17 cellular contexts compared by ENCODE assay signal in genomic region chr4:116058129-116058528, GRCh38.
DNase-seq lines count a peak whose midpoint lies in the region; ATAC-seq, FAIRE-seq and TF ChIP-seq lines count a peak whose summit lies in the region.
"Had no signal": no experiment of that assay in that cellular context is flagged by ENCODE, and none has a peak within 500 bp of the region (broad histone marks: within the 10 kb centered on the region; RNA-seq: fewer than 3 reads in every experiment).

No MANE protein-coding gene starts in this region.

- no peak overlapping the region for H2BK120ac ChIP-seq in H1 (replicated peaks; ENCODE audit: low read depth, low read length)

- H3K4me3 ChIP-seq in H1 (ENCODE audit: extremely low read depth in 1 of 4, insufficient read depth in 2 of 4, low read depth in 3 of 4, low read length in 4 of 4): no peak overlapping the region
- H3K4me3 ChIP-seq: HAP-1, K562, Peyer's patch had no signal

- no peak overlapping the region for H4K5ac ChIP-seq in H1 (ENCODE audit: insufficient read length, low read depth, low read length)

- no peak overlapping the region for H3K9ac ChIP-seq in H1 (replicated peaks in 1 of 4; ENCODE audit: extremely low read depth in 1 of 4, low read depth in 3 of 4, low read length in 3 of 4)

- no peaks in the 10 kb centered on the region for H3K4me1 ChIP-seq in H1 (replicated peaks in 1 of 4; ENCODE audit: control insufficient read depth in 3 of 4, insufficient read depth in 4 of 4, low read length in 3 of 4)
- H3K4me1 ChIP-seq: HAP-1, Peyer's patch had no signal

- no peak overlapping the region for H2AFZ ChIP-seq in H1 (ENCODE audit: low read length)

- WGBS in H1 (ENCODE audit: extremely low coverage in 1 of 2, insufficient coverage in 1 of 2, insufficient read length in 1 of 2, insufficient replicate concordance in 2 of 2, low coverage in 1 of 2, low lambda C conversion rate in 2 of 2, missing lambda C conversion rate in 1 of 2), 2 experiments: 86% methylated on average over 1 of the region's 1 CpG; no CpG with 5 or more reads in 1 of the 2 experiments

- no peak overlapping the region for H3K4ac ChIP-seq in H1 (replicated peaks; ENCODE audit: insufficient read length, low read depth, low read length)

- no peak for TF ChIP-seq RAD21 in H1 (IDR thresholded peaks at IDR 0.05 in 1 of 2, conservative IDR thresholded peaks at IDR 0.05 in 1 of 2; ENCODE audit: low read depth in 2 of 2, low read length in 2 of 2)

- peak; percentile 73 for DNase-seq in MV-4-11 (lab: John Stamatoyannopoulos, UW)
- DNase-seq in H1 (ENCODE audit: low read depth in 1 of 2, low spot score in 2 of 2): no peak
- no peak for DNase-seq in NCI-H146 treated with DMSO at 0.1 percent for 48 hours (lab: John Stamatoyannopoulos, UW; ENCODE audit: unreplicated experiment)
- DNase-seq in NCI-H1092 treated with DMSO at 0.1 percent for 48 hours (lab: John Stamatoyannopoulos, UW): no peak
- no peak for DNase-seq in DMS153 (lab: John Stamatoyannopoulos, UW)
- DNase-seq: C1 segment of cervical spinal cord, DMS 273 treated with DMSO at 0.1 percent for 48 hours, NCI-H1417, NCI-H1930, NCI-H748 treated with DMSO at 0.1 percent for 48 hours, Peyer's patch, T-helper 9 cell had no signal

- no peak overlapping the region for H2BK5ac ChIP-seq in H1 (ENCODE audit: low read depth, low read length)

- no peak for TF ChIP-seq POLR2A in H1 (IDR thresholded peaks at IDR 0.05; ENCODE audit: control extremely low read depth in 1 of 2, low read depth in 2 of 2, low read length in 2 of 2)

- H2AK5ac ChIP-seq in H1 (ENCODE audit: low read depth, low read length): no peak overlapping the region

- H2BK15ac ChIP-seq in H1 (ENCODE audit: low read length): no peak overlapping the region

- CTCF ChIA-PET in H1 (lab: Charles Lee; ENCODE audit: partially characterized antibody): interaction anchor here (0.5 to 1.4 kb wide), 4 partner anchors 206 to 1278 kb away, joined by 3 to 4 read pairs (median 3); no protein-coding TSS in a partner anchor

- peaks cover 0 to 7% of the 10 kb centered on the region in 2 experiments; a peak in 1 of 4 replicates for H3K9me3 ChIP-seq in H1 (ENCODE audit: insufficient read depth in 2 of 2, low read depth in 1 of 2, low read length in 1 of 2)
- H3K9me3 ChIP-seq: HAP-1, Peyer's patch had no signal

- POLR2A ChIA-PET in H1 (lab: Charles Lee; ENCODE audit: partially characterized antibody): no interaction called here

- H3K79me1 ChIP-seq in H1 (ENCODE audit: low read depth, low read length): no peaks in the 10 kb centered on the region

- no peak overlapping the region for H3K4me2 ChIP-seq in H1 (ENCODE audit: insufficient read depth in 1 of 2, low read depth in 2 of 2, low read length in 2 of 2)

- no peak for FAIRE-seq in H1 (lab: Jason Lieb, UNC)
- FAIRE-seq: K562 had no signal

- no peaks in the 10 kb centered on the region for H3K27me3 ChIP-seq in H1 (replicated peaks in 1 of 4; ENCODE audit: control insufficient read depth in 3 of 4, extremely low read depth in 1 of 4, insufficient read depth in 3 of 4, low read length in 3 of 4)
- H3K27me3 ChIP-seq: Peyer's patch had no signal

- H3K23me2 ChIP-seq in H1 (ENCODE audit: low read depth, low read length): no peaks in the 10 kb centered on the region

- no peak for TF ChIP-seq EP300 in H1 (IDR thresholded peaks at IDR 0.05; ENCODE audit: borderline replicate concordance in 1 of 2, low read depth in 2 of 2, low read length in 2 of 2)

- ATAC-seq in GM18868 (IDR thresholded peaks at IDR 0.05; ENCODE audit: unreplicated experiment) (peak; percentile 77), HG02623 (IDR thresholded peaks at IDR 0.05; ENCODE audit: unreplicated experiment) (peak; percentile 56)
- ATAC-seq: K562, Right ventricle myocardium inferior had no signal

- no peaks in the 10 kb centered on the region for H4K20me1 ChIP-seq in H1 (replicated peaks in 1 of 2; ENCODE audit: control insufficient read depth in 1 of 2, insufficient read depth in 2 of 2, low read length in 2 of 2)

- peak overlapping the region; percentile 46 for H3K56ac ChIP-seq in H1 (replicated peaks; ENCODE audit: insufficient read length, low read depth, low read length)

- no peaks in the 10 kb centered on the region for H3K36me3 ChIP-seq in H1 (ENCODE audit: control insufficient read depth in 2 of 4, insufficient read depth in 4 of 4, low read length in 3 of 4)
- H3K36me3 ChIP-seq: HAP-1, Peyer's patch had no signal

- no peak overlapping the region for H3K23ac ChIP-seq in H1 (ENCODE audit: insufficient read length)

- no peak overlapping the region for H3K27ac ChIP-seq in H1 (ENCODE audit: low read depth, low read length)
- H3K27ac ChIP-seq: Peyer's patch had no signal

- H3K79me2 ChIP-seq in H1 (ENCODE audit: control insufficient read depth in 1 of 2, insufficient read depth in 2 of 2, low read length in 2 of 2): no peaks in the 10 kb centered on the region

- no peak for TF ChIP-seq CTCF in H1 (IDR thresholded peaks at IDR 0.05; ENCODE audit: control extremely low read depth in 1 of 3, insufficient read depth in 1 of 3, low read depth in 1 of 3, low read length in 3 of 3)

- H2BK20ac ChIP-seq in H1 (ENCODE audit: low read length): no peak overlapping the region

- H2BK12ac ChIP-seq in H1 (ENCODE audit: low read depth, low read length): no peak overlapping the region

- no peak overlapping the region for H3K14ac ChIP-seq in H1 (ENCODE audit: insufficient read length)

- H4K8ac ChIP-seq in H1 (ENCODE audit: extremely low read depth, insufficient read depth, low read length): no peak overlapping the region

- no peak overlapping the region for H3K18ac ChIP-seq in H1 (ENCODE audit: extremely low read depth, low read length)

- H4K91ac ChIP-seq in H1 (replicated peaks; ENCODE audit: insufficient read length, low read length): no peak overlapping the region

TF ChIP-seq in H1, 55 proteins besides CTCF, POLR2A, EP300 and RAD21 (continues in another document):
- TF ChIP-seq TBP (IDR thresholded peaks at IDR 0.05; ENCODE audit: low read depth, low read length) (no peak), SUZ12 (IDR thresholded peaks at IDR 0.05; ENCODE audit: low read length) (no peak), MAX (IDR thresholded peaks at IDR 0.05) (no peak)
